In genomic region chr21:44351535-44352252, GRCh38 we compare ENCODE assay signal across 1 cellular context.
TF ChIP-seq lines count a peak whose summit lies in the region.

No MANE protein-coding gene starts in this region.

TF ChIP-seq in GM23338, 12 proteins besides CTCF, POLR2A, EP300 and RAD21 (continued from another document):
- TF ChIP-seq ZNF462 (CRISPR knock-in tag; IDR thresholded peaks at IDR 0.05) (no peak), ETS1 (IDR thresholded peaks at IDR 0.05) (no peak), POLR2AphosphoS5 (IDR thresholded peaks at IDR 0.05; ENCODE audit: low read depth) (no peak), JUNB (IDR thresholded peaks at IDR 0.05; ENCODE audit: unreplicated experiment) (no peak), NANOG (IDR thresholded peaks at IDR 0.05; ENCODE audit: borderline replicate concordance) (no peak), CREB1 (CRISPR knock-in tag; IDR thresholded peaks at IDR 0.05; ENCODE audit: low read depth) (no peak), REST (IDR thresholded peaks at IDR 0.05; ENCODE audit: unreplicated experiment) (no peak), EZH2phosphoT487 (IDR thresholded peaks at IDR 0.05; ENCODE audit: unreplicated experiment) (no peak), STAT1 (IDR thresholded peaks at IDR 0.05; ENCODE audit: unreplicated experiment) (no peak)
